1 cellular context compared by ENCODE assay signal in the genomic region with DNA sequence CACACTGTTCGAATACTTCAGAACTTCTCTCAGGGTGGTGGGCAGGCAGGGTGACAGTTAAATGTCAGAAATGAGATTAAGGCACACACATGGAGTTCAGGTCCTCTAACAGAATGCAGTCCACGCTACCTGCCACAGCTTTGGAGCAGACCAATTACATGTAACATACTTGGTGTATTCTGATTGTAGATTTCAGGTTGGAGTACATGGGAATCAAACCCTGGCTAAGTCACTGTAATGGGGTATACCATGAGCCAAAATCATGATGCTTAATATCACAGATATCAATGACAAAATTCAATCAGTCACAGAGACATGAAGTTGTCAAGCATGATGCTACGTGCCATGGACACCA.
TF ChIP-seq lines count a peak whose summit lies in the region.

No MANE protein-coding gene starts in this region.

TF ChIP-seq in IMR-90, 13 proteins besides CTCF, POLR2A, EP300 and RAD21 (continued from another document):
- TF ChIP-seq MXI1 (IDR thresholded peaks at IDR 0.05; ENCODE audit: borderline replicate concordance, low read depth, low read length) = no peak
- TF ChIP-seq MAFK (IDR thresholded peaks at IDR 0.05; ENCODE audit: low read depth, low read length) = no peak
- TF ChIP-seq RFX5 (IDR thresholded peaks at IDR 0.05; ENCODE audit: low read depth, low read length) = no peak
- TF ChIP-seq SMC3 (IDR thresholded peaks at IDR 0.05; ENCODE audit: low read depth, low read length) = no peak
- TF ChIP-seq CEBPB (IDR thresholded peaks at IDR 0.05; ENCODE audit: low read depth, low read length) = no peak
TF ChIP-seq in IMR-90: peak in this region for 0.
